ENCODE assay signal across 8 cellular contexts in the genomic region with DNA sequence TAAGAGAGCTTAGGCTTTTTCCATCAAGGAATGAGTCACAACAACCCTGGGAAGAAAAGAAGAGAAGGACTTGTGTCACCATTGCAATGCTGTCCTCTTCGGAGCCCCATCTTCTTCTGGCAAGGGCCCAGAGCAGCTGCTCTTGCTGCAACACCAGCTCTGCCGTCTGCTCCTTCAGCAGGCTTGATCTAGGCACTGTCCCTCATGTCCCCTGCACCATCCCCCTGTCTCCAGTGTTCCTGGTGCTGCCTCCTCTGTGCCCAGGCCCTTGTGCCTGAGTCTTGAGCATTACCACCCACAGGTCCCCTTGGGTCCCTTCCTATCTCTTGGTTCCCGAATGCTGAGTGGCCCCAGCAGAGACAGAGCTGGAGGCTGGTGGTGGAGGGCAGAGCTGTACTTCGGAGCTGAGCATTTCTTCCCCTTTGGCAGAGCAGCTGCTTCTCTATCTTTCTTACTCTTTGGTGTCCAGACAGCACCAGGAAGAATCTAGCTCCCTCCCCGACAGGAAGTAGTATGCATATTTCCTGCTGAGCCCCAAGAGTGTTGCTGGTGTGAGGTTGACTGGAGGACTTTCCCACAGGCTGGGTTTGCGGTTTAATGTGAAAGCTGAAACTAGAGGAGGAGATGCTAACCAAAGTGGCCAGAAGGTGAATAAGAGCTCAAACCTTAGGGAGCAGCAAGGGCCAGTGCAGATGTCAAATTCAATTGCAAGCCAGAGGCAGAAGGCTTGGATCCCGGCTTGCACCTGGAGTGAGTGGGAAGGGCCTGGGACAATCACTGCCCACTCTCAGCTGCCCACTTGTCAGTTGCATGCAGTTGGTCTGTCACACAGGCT. TPM values are rescaled to one million over a fixed set of nuclear protein-coding genes. Genes with fewer than 3 reads are reported as not detected.
DNase-seq lines count a peak whose midpoint lies in the region; ATAC-seq, FAIRE-seq and TF ChIP-seq lines count a peak whose summit lies in the region.

No MANE protein-coding gene starts in this region.

- H3K9ac ChIP-seq in GM23248 (no peak overlapping the region), trophoblast cell (ENCODE audit: low read length) (no peak overlapping the region)

- H2BK12ac ChIP-seq in trophoblast cell (ENCODE audit: low read length), result no peak overlapping the region

- TF ChIP-seq POLR2A in GM12891 (IDR thresholded peaks at IDR 0.05; ENCODE audit: low read depth, low read length), result peak; percentile 46

- DNase-seq in GM12891 (ENCODE audit: insufficient read length, low spot score) (peak; percentile 30), GM23248 (peak; percentile 51), Kasumi-1 (lab: John Stamatoyannopoulos, UW) (peak; percentile 95), trophoblast cell (no peak), NCI-H2029 (lab: John Stamatoyannopoulos, UW) (no peak), OCI-M2 (lab: John Stamatoyannopoulos, UW; ENCODE audit: unreplicated experiment) (no peak)
- peak; percentile 13 to 17 for DNase-seq in activated CD4-positive, alpha-beta T cell treated with anti-CD3 and anti-CD28 coated beads, Interleukin-2, amount 50 U/mL, for 4 hours

- WGBS in GM23248 (ENCODE audit: low coverage in 1 of 2, low lambda C conversion rate in 2 of 2, missing lambda C conversion rate in 2 of 2), 2 experiments, result 71 to 73% methylated on average over 5 to 7 of the region's 7 CpGs
- no CpG with 5 or more reads among the region's 7 CpGs for WGBS in trophoblast cell (ENCODE audit: extremely low coverage, insufficient coverage, insufficient read length)

- H3K4me3 ChIP-seq in GM23248 (no peak overlapping the region), trophoblast cell (ENCODE audit: low read depth, low read length) (no peak overlapping the region)

- H3K27ac ChIP-seq in GM23248 (no peak overlapping the region), trophoblast cell (ENCODE audit: low read depth, low read length) (no peak overlapping the region)

- H3K18ac ChIP-seq in trophoblast cell (ENCODE audit: low read length), result peak overlapping the region; percentile 4

- H3K4me1 ChIP-seq in GM23248 (ENCODE audit: insufficient read depth) (0 out of 2 replicates have a peak, but pooled peaks cover 3% of the 10 kb centered on the region), trophoblast cell (ENCODE audit: control insufficient read depth in 1 of 2, insufficient read depth in 2 of 2, low read length in 2 of 2) (peaks cover 9 to 10% of the 10 kb centered on the region in 2 experiments)

- H3K79me2 ChIP-seq in GM23248 (ENCODE audit: insufficient read depth) (no peaks in the 10 kb centered on the region), trophoblast cell (ENCODE audit: control insufficient read depth, insufficient read depth, low read length, poor library complexity) (no peaks in the 10 kb centered on the region)

- H3K9me3 ChIP-seq in GM23248 (ENCODE audit: low read depth) (no peaks in the 10 kb centered on the region), trophoblast cell (ENCODE audit: insufficient read depth, low read depth, low read length) (peaks cover 2% of the 10 kb centered on the region)

- H3K36me3 ChIP-seq in GM23248 (ENCODE audit: low read depth), result no peaks in the 10 kb centered on the region
- H3K36me3 ChIP-seq in trophoblast cell (ENCODE audit: control insufficient read depth in 1 of 2, insufficient read depth in 2 of 2, low read length in 2 of 2), result no peaks in the 10 kb centered on the region

- H3K4me2 ChIP-seq in GM23248 (ENCODE audit: unreplicated experiment) (no peak overlapping the region), trophoblast cell (ENCODE audit: low read length) (no peak overlapping the region)

- no peak overlapping the region for H4K12ac ChIP-seq in trophoblast cell (ENCODE audit: low read depth, low read length)

- peak overlapping the region; percentile 1 for H3K14ac ChIP-seq in trophoblast cell (ENCODE audit: low read length)

- in situ Hi-C loops in GM23248 (cut with MboI), result no loop called here

- no peaks in the 10 kb centered on the region for H3K79me1 ChIP-seq in trophoblast cell (ENCODE audit: low read length)

- no peak overlapping the region for H2AK5ac ChIP-seq in trophoblast cell (ENCODE audit: low read length)

- peak overlapping the region; percentile 30 for H4K8ac ChIP-seq in trophoblast cell (ENCODE audit: low read depth, low read length)

- no peaks in the 10 kb centered on the region for H3K27me3 ChIP-seq in GM23248 (replicated peaks; ENCODE audit: insufficient read depth)
- H3K27me3 ChIP-seq in trophoblast cell (ENCODE audit: insufficient read depth, low read length), result no peaks in the 10 kb centered on the region

- H3F3A ChIP-seq in GM23248 (ENCODE audit: insufficient read depth), result no peaks in the 10 kb centered on the region

- H4K91ac ChIP-seq in trophoblast cell (ENCODE audit: low read depth, low read length), result peak overlapping the region; percentile 2

- no peak overlapping the region for H3K4ac ChIP-seq in trophoblast cell (ENCODE audit: low read depth, low read length)

- no peak overlapping the region for H3K23ac ChIP-seq in trophoblast cell (ENCODE audit: low read length)

- H2AFZ ChIP-seq in GM23248, result peak overlapping the region; percentile 47; the same call in 1 of the 2 replicates
- H2AFZ ChIP-seq in trophoblast cell (ENCODE audit: insufficient read depth, low read length, poor library complexity), result no peak overlapping the region

- peak; percentile 53 for ATAC-seq in esophagus mucosa

- no peaks in the 10 kb centered on the region for H3K9me2 ChIP-seq in GM23248 (ENCODE audit: insufficient read depth)

- no peaks in the 10 kb centered on the region for H4K20me1 ChIP-seq in GM23248 (ENCODE audit: insufficient read depth)

- peak; percentile 98 for FAIRE-seq in GM12891 (lab: Jason Lieb, UNC)

- no peak overlapping the region for H2BK120ac ChIP-seq in trophoblast cell (ENCODE audit: insufficient read depth, low read length, poor library complexity)

- peak overlapping the region; percentile 37 for H2BK5ac ChIP-seq in trophoblast cell (ENCODE audit: low read depth, low read length, poor library complexity)

TF ChIP-seq in GM12891, 5 proteins besides CTCF, POLR2A, EP300 and RAD21:
- TF ChIP-seq TAF1 (IDR thresholded peaks at IDR 0.05; ENCODE audit: low read depth, low read length) (peak; percentile 49; the same call in 1 of the 2 replicates), POU2F2 (IDR thresholded peaks at IDR 0.05; ENCODE audit: low read depth, low read length) (peak; percentile 99), POLR2AphosphoS5 (IDR thresholded peaks at IDR 0.05; ENCODE audit: low read depth, low read length) (0 out of 2 replicates have a peak, but pooled peaks have one; percentile 43), SPI1 (IDR thresholded peaks at IDR 0.05; ENCODE audit: low read depth, low read length) (0 out of 2 replicates have a peak, but pooled peaks have one; percentile 38), PAX5 (IDR thresholded peaks at IDR 0.05; ENCODE audit: insufficient read depth, low read length, severe bottlenecking) (peak; percentile 14)

RNA-seq across cellular contexts. Expression of a gene that starts 27.8 kb away (rescaled TPM):
- 14.3 TPM for polyA plus RNA-seq in GM12891 (2012; ENCODE audit: low read depth, missing spikeins)
- 28.1 and 35.2 TPM in 2 replicates for total RNA-seq in GM23248 (2014; rRNA removed; shearing (Covaris generic))
- 11.8 and 13.1 TPM in 2 replicates for polyA plus RNA-seq in GM23248 (2016; fragmentation: Nextera tagmentation; extraction: Ambion mirVana)
- 18.4 TPM for total RNA-seq in esophagus mucosa
- polyA plus RNA-seq in trophoblast cell (2013), result 84.5 and 89.9 TPM in 2 replicates

Comparison
In these comparisons a context has a peak if more than half of its experiments do, and no peak if none do; other contexts are left out.
1. DNase-seq: peak in GM12891 (single experiment), GM23248 (single experiment), Kasumi-1 (2 of 2) and activated CD4-positive, alpha-beta T cell treated with anti-CD3 and anti-CD28 coated beads, Interleukin-2, amount 50 U/mL, for 4 hours (2 of 2); none in trophoblast cell (0 of 2), NCI-H2029 (single experiment) and OCI-M2 (single experiment).